ENCODE assay signal across 10 cellular contexts in genomic region chr14:57293851-57294837, GRCh38. TPM values are rescaled to one million over a fixed set of nuclear protein-coding genes. Genes with fewer than 3 reads are reported as not detected.
DNase-seq lines count a peak whose midpoint lies in the region; ATAC-seq and TF ChIP-seq lines count a peak whose summit lies in the region.
"Had no signal": no experiment of that assay in that cellular context is flagged by ENCODE, and none has a peak within 500 bp of the region (broad histone marks: within the 10 kb centered on the region; RNA-seq: fewer than 3 reads in every experiment).

No MANE protein-coding gene starts in this region.

- H3K27ac ChIP-seq in prostate gland, result no peak overlapping the region
- H3K27ac ChIP-seq: upper lobe of left lung had no signal

- H3K4me1 Mint-ChIP-seq in nephron progenitor cell, result peaks cover 14% of the 10 kb centered on the region
- H3K4me1 Mint-ChIP-seq in activated CD4-positive, alpha-beta memory T cell treated with anti-CD3 and anti-CD28 coated beads, Interleukin-2, amount 10 ng/mL, durations not matched to agents 7 days and 5 days, result no peaks in the 10 kb centered on the region

- H3K9me3 Mint-ChIP-seq in nephron progenitor cell, result no peaks in the 10 kb centered on the region
- H3K9me3 Mint-ChIP-seq in activated CD4-positive, alpha-beta memory T cell treated with anti-CD3 and anti-CD28 coated beads, Interleukin-2, amount 10 ng/mL, durations not matched to agents 7 days and 5 days, result no peaks in the 10 kb centered on the region
- H3K9me3 Mint-ChIP-seq: activated T-cell treated with anti-CD3 and anti-CD28 coated beads, Interleukin-2, amount 50 U/mL, for 24 hours had no signal

- POLR2A ChIA-PET in activated CD4-positive, alpha-beta memory T cell treated with anti-CD3 and anti-CD28 coated beads, Interleukin-2, amount 10 ng/mL, durations not matched to agents 7 days and 5 days (lab: Charles Lee), result interaction anchor here (1.1 kb wide), 1 partner anchor 25 kb away, joined by 4 read pairs; no protein-coding TSS in a partner anchor

- TF ChIP-seq CTCF in GM06990 (IDR thresholded peaks at IDR 0.05; ENCODE audit: insufficient read depth, low read length, poor library complexity, severe bottlenecking) (peak; percentile 34), nephron progenitor cell (IDR thresholded peaks at IDR 0.05) (peak; percentile 45), prostate gland (IDR thresholded peaks at IDR 0.05) (peak in 1 of 4 experiments; percentile 8)

- TF ChIP-seq POLR2A in prostate gland (IDR thresholded peaks at IDR 0.05), result no peak

- intact Hi-C loops in prostate gland (cut with DNase I), result no loop called here

- no peak for DNase-seq in GM06990 (ENCODE audit: extremely low read depth, insufficient read length)
- DNase-seq in NCI-H524 (lab: John Stamatoyannopoulos, UW), result peak; percentile 77 to 95
- DNase-seq in cerebellar cortex (ENCODE audit: low spot score), result peak; percentile 27
- DNase-seq in nephron progenitor cell, result no peak
- DNase-seq in medulla oblongata (ENCODE audit: extremely low spot score), result no peak
- DNase-seq in prostate gland (ENCODE audit: low spot score), result no peak
- no peak for DNase-seq in activated CD4-positive, alpha-beta memory T cell treated with anti-CD3 and anti-CD28 coated beads, Interleukin-2, amount 10 ng/mL, durations not matched to agents 7 days and 5 days
- DNase-seq: activated T-cell treated with anti-CD3 and anti-CD28 coated beads, Interleukin-2, amount 50 U/mL, for 24 hours; upper lobe of left lung had no signal

- H3K27me3 ChIP-seq in GM06990 (replicated peaks; ENCODE audit: control insufficient read depth, insufficient read depth, low read length), result no peaks in the 10 kb centered on the region
- no peaks in the 10 kb centered on the region for H3K27me3 ChIP-seq in prostate gland (replicated peaks; ENCODE audit: insufficient read depth)
- H3K27me3 ChIP-seq: upper lobe of left lung had no signal

- 91% methylated on average over 1 of the region's 1 CpG for WGBS in prostate gland

- ATAC-seq in GM21528 (IDR thresholded peaks at IDR 0.05; ENCODE audit: low FRiP score, unreplicated experiment), result no peak

- H3K9me3 ChIP-seq in prostate gland, result no peaks in the 10 kb centered on the region
- H3K9me3 ChIP-seq: upper lobe of left lung had no signal

- H3K36me3 Mint-ChIP-seq in nephron progenitor cell (ENCODE audit: low read depth), result peaks cover 3% of the 10 kb centered on the region
- peaks cover 19% of the 10 kb centered on the region for H3K36me3 Mint-ChIP-seq in activated CD4-positive, alpha-beta memory T cell treated with anti-CD3 and anti-CD28 coated beads, Interleukin-2, amount 10 ng/mL, durations not matched to agents 7 days and 5 days (ENCODE audit: low read depth)

- H3K4me3 ChIP-seq in GM06990 (replicated peaks; ENCODE audit: low read depth, low read length) (no peak overlapping the region), prostate gland (no peak overlapping the region)
- H3K4me3 ChIP-seq: upper lobe of left lung had no signal

- no peaks in the 10 kb centered on the region for H3K27me3 Mint-ChIP-seq in nephron progenitor cell (ENCODE audit: low read depth, poor library complexity)
- H3K27me3 Mint-ChIP-seq in activated CD4-positive, alpha-beta memory T cell treated with anti-CD3 and anti-CD28 coated beads, Interleukin-2, amount 10 ng/mL, durations not matched to agents 7 days and 5 days, result no peaks in the 10 kb centered on the region
- H3K27me3 Mint-ChIP-seq: activated T-cell treated with anti-CD3 and anti-CD28 coated beads, Interleukin-2, amount 50 U/mL, for 24 hours had no signal

- CTCF ChIA-PET in activated CD4-positive, alpha-beta memory T cell treated with anti-CD3 and anti-CD28 coated beads, Interleukin-2, amount 10 ng/mL, durations not matched to agents 7 days and 5 days (lab: Charles Lee), result interaction anchor here (0.9 to 1.4 kb wide), 3 partner anchors 25 to 804 kb away, joined by 4 to 5 read pairs (median 4); partner anchors contain the start of genes AP5M1, EXOC5 and TMEM260

- no peaks in the 10 kb centered on the region; the same call in 1 of the 2 replicates for H3K36me3 ChIP-seq in GM06990 (ENCODE audit: control insufficient read depth, insufficient read depth, low read length)
- no peaks in the 10 kb centered on the region for H3K36me3 ChIP-seq in prostate gland

- no peak overlapping the region for H3K4me3 Mint-ChIP-seq in nephron progenitor cell
- H3K4me3 Mint-ChIP-seq in activated CD4-positive, alpha-beta memory T cell treated with anti-CD3 and anti-CD28 coated beads, Interleukin-2, amount 10 ng/mL, durations not matched to agents 7 days and 5 days, result no peak overlapping the region
- H3K4me3 Mint-ChIP-seq: activated T-cell treated with anti-CD3 and anti-CD28 coated beads, Interleukin-2, amount 50 U/mL, for 24 hours had no signal

- H3K27ac Mint-ChIP-seq in nephron progenitor cell, result no peak overlapping the region
- H3K27ac Mint-ChIP-seq in activated CD4-positive, alpha-beta memory T cell treated with anti-CD3 and anti-CD28 coated beads, Interleukin-2, amount 10 ng/mL, durations not matched to agents 7 days and 5 days, result no peak overlapping the region
- H3K27ac Mint-ChIP-seq: activated T-cell treated with anti-CD3 and anti-CD28 coated beads, Interleukin-2, amount 50 U/mL, for 24 hours had no signal

- no peaks in the 10 kb centered on the region for H3K4me1 ChIP-seq in prostate gland (replicated peaks)
- H3K4me1 ChIP-seq: upper lobe of left lung had no signal

RNA-seq across cellular contexts. Expression of gene AP5M1, which starts 25.4 kb away (rescaled TPM):
- 10 to 100 TPM; 17.5 to 22.6 TPM for total RNA-seq in prostate gland
- total RNA-seq in activated CD4-positive, alpha-beta memory T cell treated with anti-CD3 and anti-CD28 coated beads, Interleukin-2, amount 10 ng/mL, durations not matched to agents 7 days and 5 days, result 10 to 100 TPM; 40.6 to 44.3 TPM

RNA-seq across cellular contexts. Expression of gene EXOC5, which starts 25.4 kb away (rescaled TPM):
- 10 to 100 TPM; 27.4 to 48.7 TPM for total RNA-seq in prostate gland
- 10 to 100 TPM; 72.1 to 76.6 TPM for total RNA-seq in activated CD4-positive, alpha-beta memory T cell treated with anti-CD3 and anti-CD28 coated beads, Interleukin-2, amount 10 ng/mL, durations not matched to agents 7 days and 5 days

Comparison
In these comparisons a context has a peak if more than half of its experiments do, and no peak if none do; other contexts are left out.
1. DNase-seq: peak in NCI-H524 (2 of 2) and cerebellar cortex (single experiment); none in GM06990 (single experiment), nephron progenitor cell (single experiment), medulla oblongata (single experiment), prostate gland (single experiment) and activated CD4-positive, alpha-beta memory T cell treated with anti-CD3 and anti-CD28 coated beads, Interleukin-2, amount 10 ng/mL, durations not matched to agents 7 days and 5 days (single experiment).